In the genomic region with DNA sequence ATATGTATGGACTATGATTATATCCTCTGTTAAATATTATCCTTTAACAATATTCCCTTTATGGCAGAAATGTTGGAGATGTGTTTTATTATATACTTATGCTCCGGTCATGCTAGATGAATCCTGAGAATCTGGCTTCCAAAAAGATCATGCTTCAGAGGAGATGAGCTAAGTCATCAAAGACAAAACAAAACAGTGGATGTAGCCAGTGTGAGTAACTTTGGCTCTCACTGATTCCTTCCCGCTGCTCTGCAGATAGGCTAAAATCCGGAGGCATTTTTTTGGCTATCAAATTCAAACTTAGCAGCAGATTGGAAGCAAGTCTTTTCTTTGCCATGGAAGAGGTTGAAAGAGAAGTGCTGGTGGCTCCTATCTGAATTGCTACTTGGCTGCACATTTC, we compare ENCODE assay signal across 1 cellular context.
TF ChIP-seq lines count a peak whose summit lies in the region.

No MANE protein-coding gene starts in this region.

TF ChIP-seq in GM23338, 12 proteins besides CTCF, POLR2A, EP300 and RAD21 (continued from another document):
- TF ChIP-seq, protein P1, sequence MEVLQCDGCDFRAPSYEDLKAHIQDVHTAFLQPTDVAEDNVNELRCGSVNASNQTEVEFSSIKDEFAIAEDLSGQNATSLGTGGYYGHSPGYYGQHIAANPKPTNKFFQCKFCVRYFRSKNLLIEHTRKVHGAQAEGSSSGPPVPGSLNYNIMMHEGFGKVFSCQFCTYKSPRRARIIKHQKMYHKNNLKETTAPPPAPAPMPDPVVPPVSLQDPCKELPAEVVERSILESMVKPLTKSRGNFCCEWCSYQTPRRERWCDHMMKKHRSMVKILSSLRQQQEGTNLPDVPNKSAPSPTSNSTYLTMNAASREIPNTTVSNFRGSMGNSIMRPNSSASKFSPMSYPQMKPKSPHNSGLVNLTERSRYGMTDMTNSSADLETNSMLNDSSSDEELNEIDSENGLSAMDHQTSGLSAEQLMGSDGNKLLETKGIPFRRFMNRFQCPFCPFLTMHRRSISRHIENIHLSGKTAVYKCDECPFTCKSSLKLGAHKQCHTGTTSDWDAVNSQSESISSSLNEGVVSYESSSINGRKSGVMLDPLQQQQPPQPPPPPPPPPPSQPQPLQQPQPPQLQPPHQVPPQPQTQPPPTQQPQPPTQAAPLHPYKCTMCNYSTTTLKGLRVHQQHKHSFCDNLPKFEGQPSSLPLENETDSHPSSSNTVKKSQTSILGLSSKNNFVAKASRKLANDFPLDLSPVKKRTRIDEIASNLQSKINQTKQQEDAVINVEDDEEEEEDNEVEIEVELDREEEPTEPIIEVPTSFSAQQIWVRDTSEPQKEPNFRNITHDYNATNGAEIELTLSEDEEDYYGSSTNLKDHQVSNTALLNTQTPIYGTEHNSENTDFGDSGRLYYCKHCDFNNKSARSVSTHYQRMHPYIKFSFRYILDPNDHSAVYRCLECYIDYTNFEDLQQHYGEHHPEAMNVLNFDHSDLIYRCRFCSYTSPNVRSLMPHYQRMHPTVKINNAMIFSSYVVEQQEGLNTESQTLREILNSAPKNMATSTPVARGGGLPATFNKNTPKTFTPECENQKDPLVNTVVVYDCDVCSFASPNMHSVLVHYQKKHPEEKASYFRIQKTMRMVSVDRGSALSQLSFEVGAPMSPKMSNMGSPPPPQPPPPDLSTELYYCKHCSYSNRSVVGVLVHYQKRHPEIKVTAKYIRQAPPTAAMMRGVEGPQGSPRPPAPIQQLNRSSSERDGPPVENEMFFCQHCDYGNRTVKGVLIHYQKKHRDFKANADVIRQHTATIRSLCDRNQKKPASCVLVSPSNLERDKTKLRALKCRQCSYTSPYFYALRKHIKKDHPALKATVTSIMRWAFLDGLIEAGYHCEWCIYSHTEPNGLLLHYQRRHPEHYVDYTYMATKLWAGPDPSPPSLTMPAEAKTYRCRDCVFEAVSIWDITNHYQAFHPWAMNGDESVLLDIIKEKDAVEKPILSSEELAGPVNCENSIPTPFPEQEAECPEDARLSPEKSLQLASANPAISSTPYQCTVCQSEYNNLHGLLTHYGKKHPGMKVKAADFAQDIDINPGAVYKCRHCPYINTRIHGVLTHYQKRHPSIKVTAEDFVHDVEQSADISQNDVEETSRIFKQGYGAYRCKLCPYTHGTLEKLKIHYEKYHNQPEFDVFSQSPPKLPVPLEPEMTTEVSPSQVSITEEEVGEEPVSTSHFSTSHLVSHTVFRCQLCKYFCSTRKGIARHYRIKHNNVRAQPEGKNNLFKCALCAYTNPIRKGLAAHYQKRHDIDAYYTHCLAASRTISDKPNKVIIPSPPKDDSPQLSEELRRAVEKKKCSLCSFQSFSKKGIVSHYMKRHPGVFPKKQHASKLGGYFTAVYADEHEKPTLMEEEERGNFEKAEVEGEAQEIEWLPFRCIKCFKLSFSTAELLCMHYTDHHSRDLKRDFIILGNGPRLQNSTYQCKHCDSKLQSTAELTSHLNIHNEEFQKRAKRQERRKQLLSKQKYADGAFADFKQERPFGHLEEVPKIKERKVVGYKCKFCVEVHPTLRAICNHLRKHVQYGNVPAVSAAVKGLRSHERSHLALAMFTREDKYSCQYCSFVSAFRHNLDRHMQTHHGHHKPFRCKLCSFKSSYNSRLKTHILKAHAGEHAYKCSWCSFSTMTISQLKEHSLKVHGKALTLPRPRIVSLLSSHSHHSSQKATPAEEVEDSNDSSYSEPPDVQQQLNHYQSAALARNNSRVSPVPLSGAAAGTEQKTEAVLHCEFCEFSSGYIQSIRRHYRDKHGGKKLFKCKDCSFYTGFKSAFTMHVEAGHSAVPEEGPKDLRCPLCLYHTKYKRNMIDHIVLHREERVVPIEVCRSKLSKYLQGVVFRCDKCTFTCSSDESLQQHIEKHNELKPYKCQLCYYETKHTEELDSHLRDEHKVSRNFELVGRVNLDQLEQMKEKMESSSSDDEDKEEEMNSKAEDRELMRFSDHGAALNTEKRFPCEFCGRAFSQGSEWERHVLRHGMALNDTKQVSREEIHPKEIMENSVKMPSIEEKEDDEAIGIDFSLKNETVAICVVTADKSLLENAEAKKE (CRISPR knock-in tag; IDR thresholded peaks at IDR 0.05) = no peak
- TF ChIP-seq, protein P2, sequence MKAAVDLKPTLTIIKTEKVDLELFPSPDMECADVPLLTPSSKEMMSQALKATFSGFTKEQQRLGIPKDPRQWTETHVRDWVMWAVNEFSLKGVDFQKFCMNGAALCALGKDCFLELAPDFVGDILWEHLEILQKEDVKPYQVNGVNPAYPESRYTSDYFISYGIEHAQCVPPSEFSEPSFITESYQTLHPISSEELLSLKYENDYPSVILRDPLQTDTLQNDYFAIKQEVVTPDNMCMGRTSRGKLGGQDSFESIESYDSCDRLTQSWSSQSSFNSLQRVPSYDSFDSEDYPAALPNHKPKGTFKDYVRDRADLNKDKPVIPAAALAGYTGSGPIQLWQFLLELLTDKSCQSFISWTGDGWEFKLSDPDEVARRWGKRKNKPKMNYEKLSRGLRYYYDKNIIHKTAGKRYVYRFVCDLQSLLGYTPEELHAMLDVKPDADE (IDR thresholded peaks at IDR 0.05) = no peak
- TF ChIP-seq NANOG (IDR thresholded peaks at IDR 0.05; ENCODE audit: borderline replicate concordance) (no peak), POLR2AphosphoS5 (IDR thresholded peaks at IDR 0.05; ENCODE audit: low read depth) (no peak), CREB1 (CRISPR knock-in tag; IDR thresholded peaks at IDR 0.05; ENCODE audit: low read depth) (no peak), EZH2phosphoT487 (IDR thresholded peaks at IDR 0.05; ENCODE audit: unreplicated experiment) (no peak), EZH2 (IDR thresholded peaks at IDR 0.05; ENCODE audit: low read depth, unreplicated experiment) (no peak), ZNF114 (CRISPR knock-in tag; IDR thresholded peaks at IDR 0.05) (no peak)
- TF ChIP-seq, protein P3, sequence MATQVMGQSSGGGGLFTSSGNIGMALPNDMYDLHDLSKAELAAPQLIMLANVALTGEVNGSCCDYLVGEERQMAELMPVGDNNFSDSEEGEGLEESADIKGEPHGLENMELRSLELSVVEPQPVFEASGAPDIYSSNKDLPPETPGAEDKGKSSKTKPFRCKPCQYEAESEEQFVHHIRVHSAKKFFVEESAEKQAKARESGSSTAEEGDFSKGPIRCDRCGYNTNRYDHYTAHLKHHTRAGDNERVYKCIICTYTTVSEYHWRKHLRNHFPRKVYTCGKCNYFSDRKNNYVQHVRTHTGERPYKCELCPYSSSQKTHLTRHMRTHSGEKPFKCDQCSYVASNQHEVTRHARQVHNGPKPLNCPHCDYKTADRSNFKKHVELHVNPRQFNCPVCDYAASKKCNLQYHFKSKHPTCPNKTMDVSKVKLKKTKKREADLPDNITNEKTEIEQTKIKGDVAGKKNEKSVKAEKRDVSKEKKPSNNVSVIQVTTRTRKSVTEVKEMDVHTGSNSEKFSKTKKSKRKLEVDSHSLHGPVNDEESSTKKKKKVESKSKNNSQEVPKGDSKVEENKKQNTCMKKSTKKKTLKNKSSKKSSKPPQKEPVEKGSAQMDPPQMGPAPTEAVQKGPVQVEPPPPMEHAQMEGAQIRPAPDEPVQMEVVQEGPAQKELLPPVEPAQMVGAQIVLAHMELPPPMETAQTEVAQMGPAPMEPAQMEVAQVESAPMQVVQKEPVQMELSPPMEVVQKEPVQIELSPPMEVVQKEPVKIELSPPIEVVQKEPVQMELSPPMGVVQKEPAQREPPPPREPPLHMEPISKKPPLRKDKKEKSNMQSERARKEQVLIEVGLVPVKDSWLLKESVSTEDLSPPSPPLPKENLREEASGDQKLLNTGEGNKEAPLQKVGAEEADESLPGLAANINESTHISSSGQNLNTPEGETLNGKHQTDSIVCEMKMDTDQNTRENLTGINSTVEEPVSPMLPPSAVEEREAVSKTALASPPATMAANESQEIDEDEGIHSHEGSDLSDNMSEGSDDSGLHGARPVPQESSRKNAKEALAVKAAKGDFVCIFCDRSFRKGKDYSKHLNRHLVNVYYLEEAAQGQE (IDR thresholded peaks at IDR 0.05; ENCODE audit: unreplicated experiment) = no peak
